In the genomic region with DNA sequence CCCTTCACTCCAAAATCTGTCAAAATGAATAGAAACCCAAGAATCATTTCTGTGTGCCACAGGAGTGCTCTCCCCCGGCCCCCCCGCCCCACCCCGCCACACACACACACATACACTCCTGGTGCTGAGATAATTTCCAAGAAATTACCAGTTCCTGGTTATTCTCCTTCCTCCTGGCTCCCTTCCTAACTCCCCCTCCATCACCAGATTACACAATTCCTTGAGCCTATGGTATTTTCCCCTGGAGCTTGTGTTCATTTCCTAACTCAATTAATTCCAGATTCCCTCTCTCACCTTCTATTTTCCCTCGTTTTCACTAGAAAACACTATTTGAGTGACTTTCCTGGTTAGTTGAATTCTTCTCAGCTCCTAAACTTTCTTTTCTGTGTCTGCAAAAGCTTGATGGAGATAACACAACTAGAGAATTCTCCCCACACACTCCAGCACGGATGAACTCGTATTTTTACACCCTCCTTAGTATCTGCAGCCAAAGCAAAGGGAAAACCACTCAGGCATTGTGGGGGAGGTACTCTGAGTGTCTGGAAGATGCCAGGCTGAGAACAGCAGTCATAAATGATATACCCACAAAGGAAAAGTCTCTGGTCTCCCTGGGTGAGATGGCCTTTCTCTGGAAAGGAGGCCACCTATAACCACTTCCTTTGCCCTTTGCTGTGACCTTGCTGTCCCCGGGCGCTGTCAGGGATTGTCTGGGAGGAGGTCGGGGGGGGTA, we compare ENCODE assay signal across 23 cellular contexts. TPM values are rescaled to one million over a fixed set of nuclear protein-coding genes. Genes with fewer than 3 reads are reported as not detected.
DNase-seq lines count a peak whose midpoint lies in the region; ATAC-seq and TF ChIP-seq lines count a peak whose summit lies in the region.
"Had no signal": no experiment of that assay in that cellular context is flagged by ENCODE, and none has a peak within 500 bp of the region (broad histone marks: within the 10 kb centered on the region; RNA-seq: fewer than 3 reads in every experiment).

No MANE protein-coding gene starts in this region.

- no peak for TF ChIP-seq POLR2A in heart left ventricle (IDR thresholded peaks at IDR 0.05)

- no peaks in the 10 kb centered on the region for H3K9me3 Mint-ChIP-seq in nephron progenitor cell
- no peaks in the 10 kb centered on the region for H3K9me3 Mint-ChIP-seq in activated naive CD4-positive, alpha-beta T cell treated with anti-CD3 and anti-CD28 coated beads, Interleukin-2, amount 50 U/mL, for 72 hours
- H3K9me3 Mint-ChIP-seq: IgD-negative memory B cell; natural killer cell treated with Interleukin-12 subunit alpha and Interleukin-12 subunit beta and Interleukin-15 and Interleukin-18, amount 100 ng/mL, for 72 hours had no signal

- H3K4me3 Mint-ChIP-seq in nephron progenitor cell, result peak overlapping the region; percentile 33
- H3K4me3 Mint-ChIP-seq: activated CD8-positive, alpha-beta memory T cell treated with anti-CD3 and anti-CD28 coated beads, Interleukin-2, amount 10 ng/mL, durations not matched to agents 7 days and 5 days had no signal

- no peak overlapping the region for H3K27ac Mint-ChIP-seq in nephron progenitor cell
- no peak overlapping the region for H3K27ac Mint-ChIP-seq in activated naive CD4-positive, alpha-beta T cell treated with anti-CD3 and anti-CD28 coated beads, Interleukin-2, amount 50 U/mL, for 72 hours
- H3K27ac Mint-ChIP-seq: activated CD8-positive, alpha-beta memory T cell treated with anti-CD3 and anti-CD28 coated beads, Interleukin-2, amount 10 ng/mL, durations not matched to agents 7 days and 5 days; IgD-negative memory B cell; natural killer cell treated with Interleukin-12 subunit alpha and Interleukin-12 subunit beta and Interleukin-15 and Interleukin-18, amount 100 ng/mL, for 72 hours had no signal

- H3K27me3 Mint-ChIP-seq in nephron progenitor cell (ENCODE audit: low read depth, poor library complexity), result peaks cover 69% of the 10 kb centered on the region

- DNase-seq in Right ventricle myocardium superior, result no peak
- DNase-seq in heart left ventricle, result no peak
- peak; percentile 80 for DNase-seq in fibroblast of gingiva (ENCODE audit: low read depth)
- no peak for DNase-seq in nephron progenitor cell
- DNase-seq in activated naive CD4-positive, alpha-beta T cell treated with anti-CD3 and anti-CD28 coated beads, Interleukin-2, amount 50 U/mL, for 72 hours (ENCODE audit: low spot score in 2 of 2), result no peak
- no peak for DNase-seq in NCI-H1930 (lab: John Stamatoyannopoulos, UW)
- DNase-seq in G401 (ENCODE audit: low spot score), result no peak
- DNase-seq: activated CD8-positive, alpha-beta memory T cell treated with anti-CD3 and anti-CD28 coated beads, Interleukin-2, amount 10 ng/mL, durations not matched to agents 7 days and 5 days; activated effector memory CD4-positive, alpha-beta T cell treated with anti-CD3 and anti-CD28 coated beads, Interleukin-2, amount 50 U/mL, for 16 hours; Caco-2; colonic mucosa; GF-D8; hippocampal formation; NCI-H2081 treated with DMSO at 0.1 percent for 48 hours; stimulated activated CD4-positive, alpha-beta T cell treated with anti-CD3 and anti-CD28 coated beads, Interleukin-2, amount 100 ng/mL, for 24 hours; testis had no signal

- H3K4me3 ChIP-seq in heart left ventricle, result no peak overlapping the region

- peaks cover 0 to 37% (median 13%) of the 10 kb centered on the region in 9 donors for H3K27me3 ChIP-seq in heart left ventricle
- H3K27me3 ChIP-seq: testis had no signal

- peak; percentile 34 for ATAC-seq in Right ventricle myocardium superior (ENCODE audit: poor library complexity)
- no peak for ATAC-seq in heart left ventricle
- ATAC-seq in activated naive CD4-positive, alpha-beta T cell treated with anti-CD3 and anti-CD28 coated beads, Interleukin-2, amount 50 U/mL, for 72 hours, result no peak
- ATAC-seq in GM19395 (IDR thresholded peaks at IDR 0.05; ENCODE audit: unreplicated experiment), result no peak
- ATAC-seq: activated CD4-positive, CD25-positive, alpha-beta regulatory T cell treated with anti-CD3 and anti-CD28 coated beads, Interleukin-2, amount 50 U/mL, for 24 hours; activated CD8-positive, alpha-beta memory T cell treated with anti-CD3 and anti-CD28 coated beads, Interleukin-2, amount 10 ng/mL, durations not matched to agents 7 days and 5 days; natural killer cell treated with Interleukin-12 subunit alpha and Interleukin-12 subunit beta and Interleukin-15 and Interleukin-18, amount 100 ng/mL, for 72 hours had no signal

- whole genome bisulfite sequencing in heart left ventricle, 4 donors, result 60 to 69% (median 67%) methylated on average over 9 of the region's 9 CpGs

- peak overlapping the region in 1 of 12 donors; percentile 71 for H3K27ac ChIP-seq in heart left ventricle
- H3K27ac ChIP-seq: colonic mucosa, RWPE1, testis had no signal

- H3K36me3 Mint-ChIP-seq in nephron progenitor cell (ENCODE audit: low read depth), result no peaks in the 10 kb centered on the region
- no peaks in the 10 kb centered on the region for H3K36me3 Mint-ChIP-seq in activated naive CD4-positive, alpha-beta T cell treated with anti-CD3 and anti-CD28 coated beads, Interleukin-2, amount 50 U/mL, for 72 hours
- H3K36me3 Mint-ChIP-seq: activated CD8-positive, alpha-beta memory T cell treated with anti-CD3 and anti-CD28 coated beads, Interleukin-2, amount 10 ng/mL, durations not matched to agents 7 days and 5 days; IgD-negative memory B cell; natural killer cell treated with Interleukin-12 subunit alpha and Interleukin-12 subunit beta and Interleukin-15 and Interleukin-18, amount 100 ng/mL, for 72 hours had no signal

- H3K9me3 ChIP-seq in heart left ventricle, result no peaks in the 10 kb centered on the region
- H3K9me3 ChIP-seq: Caco-2, colonic mucosa, testis had no signal

- H3K4me1 Mint-ChIP-seq in nephron progenitor cell, result peaks cover 37% of the 10 kb centered on the region

- H3K4me1 ChIP-seq in heart left ventricle, result peaks cover 0 to 19% (median 7%) of the 10 kb centered on the region in 12 donors
- H3K4me1 ChIP-seq: Caco-2, colonic mucosa, testis had no signal

- no peaks in the 10 kb centered on the region for H3K36me3 ChIP-seq in heart left ventricle
- H3K36me3 ChIP-seq: colonic mucosa had no signal

- intact Hi-C loops in Right ventricle myocardium superior (cut with DNase I) (no loop called here), heart left ventricle (cut with DNase I) (no loop called here)

- in situ Hi-C loops in G401 (cut with HindIII; ENCODE audit: low sequenced_read_pairs), result no loop called here

- TF ChIP-seq CTCF in heart left ventricle (IDR thresholded peaks at IDR 0.05) (no peak), nephron progenitor cell (IDR thresholded peaks at IDR 0.05) (no peak)

RNA-seq across cellular contexts. Expression of a gene that starts 1.9 kb away (rescaled TPM):
- total RNA-seq in Right ventricle myocardium superior (0.62 TPM), heart left ventricle (1 to 10 TPM in 3 of 9 donors, under 1 TPM in 6; 0.26 to 3.9 (median 0.77) TPM)
- polyA plus RNA-seq in heart left ventricle, result under 1 TPM; 0.34 to 0.86 TPM
- total RNA-seq in activated naive CD4-positive, alpha-beta T cell treated with anti-CD3 and anti-CD28 coated beads, Interleukin-2, amount 50 U/mL, for 72 hours, result not detected
- not detected in 2 replicates for total RNA-seq in G401 (2014; rRNA removed; shearing (Covaris generic))
- total RNA-seq: activated CD8-positive, alpha-beta memory T cell treated with anti-CD3 and anti-CD28 coated beads, Interleukin-2, amount 10 ng/mL, durations not matched to agents 7 days and 5 days; endothelial cell of umbilical vein; T-helper 2 cell treated with Interferon-gamma antibody and Interleukin-4, amounts not matched to agents 100 ng/mL and 5 ng/mL, for 36 hours had no signal
- polyA plus RNA-seq: endothelial cell of umbilical vein, IgD-negative memory B cell had no signal
